In genomic region chr6:83921315-83921714, GRCh38 we compare ENCODE assay signal across 20 cellular contexts.
A peak's percentile ranks its signal among the peaks of the same experiment; 100 is the strongest.
DNase-seq lines count a peak whose midpoint lies in the region; ATAC-seq, FAIRE-seq and TF ChIP-seq lines count a peak whose summit lies in the region.
"Had no signal": no experiment of that assay in that cellular context is flagged by ENCODE, and none has a peak within 500 bp of the region (broad histone marks: within the 10 kb centered on the region; RNA-seq: fewer than 3 reads in every experiment).

No MANE protein-coding gene starts in this region.

- H3K27ac Mint-ChIP-seq in H9, result no peak overlapping the region
- H3K27ac Mint-ChIP-seq: B cell; CD4-positive, alpha-beta memory T cell had no signal

- H4K91ac ChIP-seq in H9 (ENCODE audit: insufficient read length, low read depth, low read length), result no peak overlapping the region

- H2BK15ac ChIP-seq in H9 (ENCODE audit: low read depth, low read length), result no peak overlapping the region

- no peak overlapping the region for H3K56ac ChIP-seq in H9 (ENCODE audit: insufficient read length, low read depth, low read length)

- H3K36me3 ChIP-seq in K562 (ENCODE audit: control insufficient read depth, insufficient read depth, low read length), result peaks cover 11% of the 10 kb centered on the region; the same call in 2 of the 3 replicates
- no peaks in the 10 kb centered on the region for H3K36me3 ChIP-seq in PC-9 (ENCODE audit: low read depth)
- H3K36me3 ChIP-seq: HAP-1 had no signal

- no TSS peak for BruUV-seq in K562 (replicated peaks; lab: Mats Ljungman, UMichigan)
- BruUV-seq in PC-9 (replicated peaks; lab: Mats Ljungman, UMichigan), result no TSS peak

- TF ChIP-seq EP300 in K562 (IDR thresholded peaks at IDR 0.05; ENCODE audit: low read length), result no peak

- H3K14ac ChIP-seq in H9 (ENCODE audit: insufficient read depth, low read length), result no peak overlapping the region

- H3K9ac ChIP-seq in H9 (ENCODE audit: extremely low read depth, insufficient read length, low read length) (no peak overlapping the region), K562 (ENCODE audit: insufficient read depth in 1 of 2, low read depth in 2 of 2, low read length in 2 of 2) (no peak overlapping the region)

- no peaks in the 10 kb centered on the region for H3K9me3 ChIP-seq in H9 (ENCODE audit: control insufficient read depth, low read depth, low read length)
- no peaks in the 10 kb centered on the region for H3K9me3 ChIP-seq in K562 (replicated peaks; ENCODE audit: control insufficient read depth, insufficient read depth, low read depth, low read length)
- H3K9me3 ChIP-seq in PC-9 (ENCODE audit: insufficient read depth, low read depth), result no peaks in the 10 kb centered on the region
- H3K9me3 ChIP-seq: HAP-1 had no signal

- H3K9me1 ChIP-seq in K562 (ENCODE audit: control insufficient read depth, insufficient read depth, low read length), result no peaks in the 10 kb centered on the region

- H3K4ac ChIP-seq in H9 (ENCODE audit: low read depth, low read length), result no peak overlapping the region

- H3K4me2 ChIP-seq in H9 (ENCODE audit: insufficient read depth, insufficient read length, low read length) (no peak overlapping the region), K562 (ENCODE audit: insufficient read depth, low read length) (no peak overlapping the region), PC-9 (no peak overlapping the region)

- TF ChIP-seq CTCF in H9 (conservative IDR thresholded peaks at IDR 0.05) (peak; percentile 49), K562 (IDR thresholded peaks at IDR 0.05 in 2 of 3, conservative IDR thresholded peaks at IDR 0.05 in 1 of 3; ENCODE audit: insufficient read depth in 2 of 3, low read depth in 1 of 3, low read length in 3 of 3) (peak; percentile 16 to 26 (median 16); a peak in 3 of 6 replicates), PC-9 (conservative IDR thresholded peaks at IDR 0.05) (no peak)

- no peak overlapping the region for H3K4me3 Mint-ChIP-seq in H9
- H3K4me3 Mint-ChIP-seq: B cell; CD4-positive, alpha-beta memory T cell had no signal

- H2BK5ac ChIP-seq in H9 (ENCODE audit: insufficient read length, low read length), result no peak overlapping the region

- H2BK12ac ChIP-seq in H9 (ENCODE audit: insufficient read length, low read depth, low read length), result no peak overlapping the region

- no peak overlapping the region for H3T11ph ChIP-seq in H9 (ENCODE audit: low read length)

- H3K9me3 Mint-ChIP-seq in H9, result no peaks in the 10 kb centered on the region

- no CpG with 5 or more reads among the region's 5 CpGs for WGBS in H9 (ENCODE audit: extremely low coverage, insufficient read length, low lambda C conversion rate)
- WGBS in K562 (ENCODE audit: insufficient coverage, low coverage, missing lambda C conversion rate), result 64% methylated on average over 5 of the region's 5 CpGs

- H4K8ac ChIP-seq in H9 (replicated peaks; ENCODE audit: insufficient read length, low read depth, low read length), result no peak overlapping the region

- FAIRE-seq in K562 (lab: Jason Lieb, UNC), result peak; percentile 52
- FAIRE-seq: A204.1, D721Med, G401.6, GM12891 had no signal

- H3K4me3 ChIP-seq in K562 (no peak overlapping the region), PC-9 (no peak overlapping the region)
- H3K4me3 ChIP-seq: HAP-1 had no signal

- no peak overlapping the region for H2AK5ac ChIP-seq in H9 (ENCODE audit: insufficient read length, low read length)

- no peaks in the 10 kb centered on the region for H3K79me2 ChIP-seq in H9 (ENCODE audit: insufficient read depth, low read length)
- H3K79me2 ChIP-seq in K562 (ENCODE audit: control insufficient read depth, insufficient read depth, low read length), result no peaks in the 10 kb centered on the region
- H3K79me2 ChIP-seq in PC-9 (ENCODE audit: low read depth), result no peaks in the 10 kb centered on the region

- no peaks in the 10 kb centered on the region for H3F3A ChIP-seq in PC-9 (ENCODE audit: insufficient read depth, low read depth)

- no peak overlapping the region for H3K27ac ChIP-seq in H9 (ENCODE audit: insufficient read length, low read depth, low read length)
- no peak overlapping the region for H3K27ac ChIP-seq in K562 (ENCODE audit: extremely low read depth, low read depth, low read length)
- no peak overlapping the region for H3K27ac ChIP-seq in PC-9

- H3K18ac ChIP-seq in H9 (ENCODE audit: insufficient read length, low read depth, low read length), result no peak overlapping the region

- ATAC-seq in K562, result peak; percentile 84
- ATAC-seq in HG02852 (IDR thresholded peaks at IDR 0.05; ENCODE audit: unreplicated experiment), result no peak

- TF ChIP-seq POLR2A in K562 (conservative IDR thresholded peaks at IDR 0.05), result no peak

- no peaks in the 10 kb centered on the region for H4K20me1 ChIP-seq in H9 (ENCODE audit: control insufficient read depth, insufficient read depth, insufficient read length)
- H4K20me1 ChIP-seq in K562 (replicated peaks; ENCODE audit: control insufficient read depth, insufficient read depth, low read length), result no peaks in the 10 kb centered on the region
- H4K20me1 ChIP-seq in PC-9 (ENCODE audit: insufficient read depth), result no peaks in the 10 kb centered on the region

- no peak overlapping the region for H4K5ac ChIP-seq in H9 (ENCODE audit: insufficient read length, low read depth, low read length)

- H3K36me3 Mint-ChIP-seq in H9 (ENCODE audit: insufficient read depth in 1 of 3, low read depth in 3 of 3), result peaks cover 6 to 13% (median 7%) of the 10 kb centered on the region in 3 experiments; a peak in 5 of 7 replicates

- H3K4me1 Mint-ChIP-seq in H9, result no peaks in the 10 kb centered on the region
- H3K4me1 Mint-ChIP-seq: CD4-positive, alpha-beta memory T cell had no signal

- H3K23me2 ChIP-seq in H9 (ENCODE audit: insufficient read length, low read depth, low read length, poor library complexity, severe bottlenecking), result no peaks in the 10 kb centered on the region

- H2AFZ ChIP-seq in H9 (ENCODE audit: low read length), result no peak overlapping the region
- H2AFZ ChIP-seq in K562 (ENCODE audit: low read depth, low read length), result no peak overlapping the region
- no peak overlapping the region for H2AFZ ChIP-seq in PC-9

- in situ Hi-C loops in K562 (cut with MboI), result no loop called here

- H2BK20ac ChIP-seq in H9 (ENCODE audit: low read depth, low read length, poor library complexity, severe bottlenecking), result no peak overlapping the region

- POLR2A ChIA-PET in K562 (lab: Yijun Ruan, JAX), result no interaction called here
- POLR2A ChIA-PET in PC-9 (lab: Charles Lee; ENCODE audit: unreplicated experiment), result no interaction called here

- CTCF ChIA-PET in K562 (lab: Yijun Ruan, JAX; ENCODE audit: low intra/inter-chr PET ratio) (no interaction called here), PC-9 (lab: Charles Lee) (no interaction called here)

- H3K9me2 ChIP-seq in PC-9 (ENCODE audit: insufficient read depth), result no peaks in the 10 kb centered on the region

- DNase-seq in H9, result peak; percentile 50
- peak in 3 of 4 experiments; percentile 13 to 45 (median 17) for DNase-seq in K562 (ENCODE audit: extremely low read depth in 1 of 4, low spot score in 3 of 4)
- DNase-seq in iPS-NIHi11 (ENCODE audit: low spot score), result peak; percentile 7
- DNase-seq in NCI-H1694 (lab: John Stamatoyannopoulos, UW), result no peak
- no peak for DNase-seq in PC-9
- DNase-seq in HPDE6-E6E7 (ENCODE audit: extremely low spot score), result no peak
- DNase-seq: C1 segment of cervical spinal cord; CD4-positive, alpha-beta memory T cell; COR-L47; DMS153; DMS79 treated with DMSO at 0.1 percent for 48 hours; EL; KBM-7 had no signal

- H3K27me3 ChIP-seq in H9 (ENCODE audit: insufficient read depth, low read length) (no peaks in the 10 kb centered on the region), K562 (ENCODE audit: control insufficient read depth in 2 of 2, insufficient read depth in 2 of 2, low read length in 2 of 2) (no peaks in the 10 kb centered on the region), PC-9 (ENCODE audit: insufficient read depth, low read depth) (no peaks in the 10 kb centered on the region)

- no peaks in the 10 kb centered on the region for H3K79me1 ChIP-seq in H9 (ENCODE audit: insufficient read depth, low read depth, low read length, poor library complexity, severe bottlenecking)

- intact Hi-C loops in K562 (cut with micrococcal nuclease), result no loop called here
- intact Hi-C loops in PC-9 (cut with micrococcal nuclease; ENCODE audit: unreplicated experiment), result no loop called here

- H3K4me1 ChIP-seq in H9 (ENCODE audit: insufficient read depth, low read length) (no peaks in the 10 kb centered on the region), K562 (replicated peaks in 1 of 2; ENCODE audit: control insufficient read depth in 2 of 2, insufficient read depth in 2 of 2, low read length in 2 of 2) (no peaks in the 10 kb centered on the region), PC-9 (replicated peaks; ENCODE audit: insufficient read depth) (no peaks in the 10 kb centered on the region)
- H3K4me1 ChIP-seq: HAP-1 had no signal

- TF ChIP-seq RAD21 in K562 (CRISPR knock-in tag; conservative IDR thresholded peaks at IDR 0.05 in 1 of 2, IDR thresholded peaks at IDR 0.05 in 1 of 2), result peak in 1 of 2 experiments; percentile 43; a peak in 2 of 4 replicates

- H3K27me3 Mint-ChIP-seq in H9 (ENCODE audit: low read depth), result no peaks in the 10 kb centered on the region
- H3K27me3 Mint-ChIP-seq: B cell; CD4-positive, alpha-beta memory T cell had no signal

- no peak overlapping the region for H2BK120ac ChIP-seq in H9 (ENCODE audit: low read depth, low read length, poor library complexity, severe bottlenecking)

- no peak overlapping the region for H3K23ac ChIP-seq in H9 (ENCODE audit: insufficient read length, low read depth, low read length)

TF ChIP-seq in K562, 482 proteins besides CTCF, POLR2A, EP300 and RAD21 (continues in another document):
- TF ChIP-seq JUND (IDR thresholded peaks at IDR 0.05; ENCODE audit: borderline replicate concordance, low read depth, low read length) (no peak), JUND (tag; IDR thresholded peaks at IDR 0.05; ENCODE audit: borderline replicate concordance, low read depth, low read length) (no peak), ZBED1 (IDR thresholded peaks at IDR 0.05) (no peak), SMAD2 (IDR thresholded peaks at IDR 0.05; ENCODE audit: low read depth, low read length) (no peak), ZNF431 (CRISPR knock-in tag; IDR thresholded peaks at IDR 0.05) (no peak), SOX6 (IDR thresholded peaks at IDR 0.05) (no peak), ATF6 (CRISPR knock-in tag; IDR thresholded peaks at IDR 0.05) (no peak)

Comparison
In these comparisons a context has a peak if more than half of its experiments do, and no peak if none do; other contexts are left out.
1. DNase-seq: peak in H9 (single experiment), K562 (3 of 4) and iPS-NIHi11 (single experiment); none in NCI-H1694 (single experiment), PC-9 (0 of 2) and HPDE6-E6E7 (single experiment).